13 cellular contexts compared by ENCODE assay signal in genomic region chr22:38456841-38457699, GRCh38. TPM values are rescaled to one million over a fixed set of nuclear protein-coding genes. Genes with fewer than 3 reads are reported as not detected.
DNase-seq lines count a peak whose midpoint lies in the region; ATAC-seq and TF ChIP-seq lines count a peak whose summit lies in the region.
"Had no signal": no experiment of that assay in that cellular context is flagged by ENCODE, and none has a peak within 500 bp of the region (broad histone marks: within the 10 kb centered on the region; RNA-seq: fewer than 3 reads in every experiment).

No MANE protein-coding gene starts in this region.

- peaks cover 0 to 90% (median 32%) of the 10 kb centered on the region in 9 donors for H3K27me3 ChIP-seq in heart left ventricle

- TF ChIP-seq CTCF in heart left ventricle (IDR thresholded peaks at IDR 0.05) (no peak), GM10248 (IDR thresholded peaks at IDR 0.05; ENCODE audit: control extremely low read depth, extremely low read depth, low read depth, missing control alignments) (no peak)

- no peaks in the 10 kb centered on the region for H3K9me3 Mint-ChIP-seq in activated CD4-positive, alpha-beta T cell treated with anti-CD3 and anti-CD28 coated beads, Interleukin-2, amount 10 ng/mL, durations not matched to agents 7 days and 5 days
- no peaks in the 10 kb centered on the region for H3K9me3 Mint-ChIP-seq in T-cell
- H3K9me3 Mint-ChIP-seq in stimulated activated effector memory CD8-positive, alpha-beta T cell treated with anti-CD3 and anti-CD28 coated beads, Interleukin-12 subunit alpha, Interleukin-12 subunit beta, amount 100 ng/mL, for 72 hours = no peaks in the 10 kb centered on the region

- no peaks in the 10 kb centered on the region for H3K9me3 ChIP-seq in heart left ventricle
- H3K9me3 ChIP-seq: gastrocnemius medialis, suprapubic skin had no signal

- no peak for ATAC-seq in T-cell (replicated peaks in 1 of 4)
- peak; percentile 33 to 66 (median 42) for ATAC-seq in heart left ventricle
- no peak for ATAC-seq in stimulated activated effector memory CD8-positive, alpha-beta T cell treated with anti-CD3 and anti-CD28 coated beads, Interleukin-12 subunit alpha, Interleukin-12 subunit beta, amount 100 ng/mL, for 72 hours
- ATAC-seq: gastrocnemius medialis had no signal

- H3K4me3 Mint-ChIP-seq in activated CD4-positive, alpha-beta T cell treated with anti-CD3 and anti-CD28 coated beads, Interleukin-2, amount 10 ng/mL, durations not matched to agents 7 days and 5 days = peak overlapping the region; percentile 53
- peak overlapping the region; percentile 57 to 79 (median 72) for H3K4me3 Mint-ChIP-seq in T-cell
- peak overlapping the region; percentile 60 for H3K4me3 Mint-ChIP-seq in stimulated activated effector memory CD8-positive, alpha-beta T cell treated with anti-CD3 and anti-CD28 coated beads, Interleukin-12 subunit alpha, Interleukin-12 subunit beta, amount 100 ng/mL, for 72 hours

- peak overlapping the region in 9 of 12 donors; percentile 7 to 99 (median 81) for H3K27ac ChIP-seq in heart left ventricle
- H3K27ac ChIP-seq: gastrocnemius medialis, suprapubic skin, VCaP had no signal

- H3K4me3 ChIP-seq in heart left ventricle = no peak overlapping the region
- H3K4me3 ChIP-seq: gastrocnemius medialis, suprapubic skin had no signal

- H3K27ac Mint-ChIP-seq in activated CD4-positive, alpha-beta T cell treated with anti-CD3 and anti-CD28 coated beads, Interleukin-2, amount 10 ng/mL, durations not matched to agents 7 days and 5 days = no peak overlapping the region
- peak overlapping the region in 1 of 2 donors; percentile 12 for H3K27ac Mint-ChIP-seq in T-cell
- no peak overlapping the region for H3K27ac Mint-ChIP-seq in stimulated activated effector memory CD8-positive, alpha-beta T cell treated with anti-CD3 and anti-CD28 coated beads, Interleukin-12 subunit alpha, Interleukin-12 subunit beta, amount 100 ng/mL, for 72 hours

- intact Hi-C loops in heart left ventricle (cut with DNase I) = loop anchor here in 1 of 10 donors (2.0 kb wide), 1 partner anchor 42 kb away; no protein-coding TSS in a partner anchor

- DNase-seq in activated CD4-positive, alpha-beta T cell treated with anti-CD3 and anti-CD28 coated beads, Interleukin-2, amount 10 ng/mL, durations not matched to agents 7 days and 5 days = no peak
- DNase-seq in activated CD4-positive, alpha-beta T cell treated with anti-CD3 and anti-CD28 coated beads, Interleukin-2, amount 50 U/mL, for 4 hours = no peak
- no peak for DNase-seq in T-cell
- peak in 2 of 5 donors; percentile 73 to 78 for DNase-seq in heart left ventricle
- DNase-seq in stimulated activated effector memory CD8-positive, alpha-beta T cell treated with anti-CD3 and anti-CD28 coated beads, Interleukin-12 subunit alpha, Interleukin-12 subunit beta, amount 100 ng/mL, for 72 hours (ENCODE audit: low spot score in 2 of 2) = no peak
- DNase-seq in GM10248 (ENCODE audit: extremely low spot score) = no peak
- no peak for DNase-seq in iPS-NIHi7 (ENCODE audit: extremely low spot score)
- no peak for DNase-seq in pons (ENCODE audit: low spot score)
- DNase-seq: DMS53, gastrocnemius medialis had no signal

- TF ChIP-seq POLR2A in heart left ventricle (IDR thresholded peaks at IDR 0.05) = no peak

- CTCF ChIA-PET in activated CD4-positive, alpha-beta T cell treated with anti-CD3 and anti-CD28 coated beads, Interleukin-2, amount 10 ng/mL, durations not matched to agents 7 days and 5 days (lab: Charles Lee) = no interaction called here
- CTCF ChIA-PET in T-cell (lab: Charles Lee) (no interaction called here), GM10248 (lab: Yijun Ruan, JAX) (no interaction called here)

- POLR2A ChIA-PET in activated CD4-positive, alpha-beta T cell treated with anti-CD3 and anti-CD28 coated beads, Interleukin-2, amount 10 ng/mL, durations not matched to agents 7 days and 5 days (lab: Charles Lee) = no interaction called here
- POLR2A ChIA-PET in T-cell (lab: Charles Lee) = no interaction called here
- POLR2A ChIA-PET in GM10248 (lab: Yijun Ruan, JAX) = no interaction called here

- H3K27me3 Mint-ChIP-seq in activated CD4-positive, alpha-beta T cell treated with anti-CD3 and anti-CD28 coated beads, Interleukin-2, amount 10 ng/mL, durations not matched to agents 7 days and 5 days = peaks cover 71% of the 10 kb centered on the region
- H3K27me3 Mint-ChIP-seq in T-cell = peaks cover 54 to 73% of the 10 kb centered on the region in 2 donors

- H3K4me1 Mint-ChIP-seq in activated CD4-positive, alpha-beta T cell treated with anti-CD3 and anti-CD28 coated beads, Interleukin-2, amount 10 ng/mL, durations not matched to agents 7 days and 5 days = peaks cover 18% of the 10 kb centered on the region
- peaks cover 15 to 22% (median 21%) of the 10 kb centered on the region in 3 donors for H3K4me1 Mint-ChIP-seq in T-cell
- H3K4me1 Mint-ChIP-seq in stimulated activated effector memory CD8-positive, alpha-beta T cell treated with anti-CD3 and anti-CD28 coated beads, Interleukin-12 subunit alpha, Interleukin-12 subunit beta, amount 100 ng/mL, for 72 hours = peaks cover 35% of the 10 kb centered on the region

- H3K36me3 Mint-ChIP-seq in activated CD4-positive, alpha-beta T cell treated with anti-CD3 and anti-CD28 coated beads, Interleukin-2, amount 10 ng/mL, durations not matched to agents 7 days and 5 days (ENCODE audit: low read depth) = no peaks in the 10 kb centered on the region
- peaks cover 5% of the 10 kb centered on the region for H3K36me3 Mint-ChIP-seq in T-cell
- no peaks in the 10 kb centered on the region for H3K36me3 Mint-ChIP-seq in stimulated activated effector memory CD8-positive, alpha-beta T cell treated with anti-CD3 and anti-CD28 coated beads, Interleukin-12 subunit alpha, Interleukin-12 subunit beta, amount 100 ng/mL, for 72 hours

- WGBS in heart left ventricle, 4 donors = 59 to 73% (median 64%) methylated on average over 14 of the region's 14 CpGs

- H3K36me3 ChIP-seq in heart left ventricle = no peaks in the 10 kb centered on the region
- H3K36me3 ChIP-seq: gastrocnemius medialis, suprapubic skin had no signal

- peaks cover 0 to 69% (median 11%) of the 10 kb centered on the region in 12 donors for H3K4me1 ChIP-seq in heart left ventricle

RNA-seq across cellular contexts. Expression of gene KCNJ4, which starts 2.1 kb away (rescaled TPM):
- total RNA-seq in activated CD4-positive, alpha-beta T cell treated with anti-CD3 and anti-CD28 coated beads, Interleukin-2, amount 10 ng/mL, durations not matched to agents 7 days and 5 days = not detected
- total RNA-seq in T-cell = not detected
- 10 to 100 TPM; 14.5 to 85.5 (median 39.7) TPM for total RNA-seq in heart left ventricle
- polyA plus RNA-seq in heart left ventricle = 10 to 100 TPM; 20.3 to 57.9 TPM
- total RNA-seq: gastrocnemius medialis had no signal
- polyA plus RNA-seq: keratinocyte had no signal

RNA-seq across cellular contexts. Expression of gene KDELR3, which starts 10.8 kb away (rescaled TPM):
- total RNA-seq in activated CD4-positive, alpha-beta T cell treated with anti-CD3 and anti-CD28 coated beads, Interleukin-2, amount 10 ng/mL, durations not matched to agents 7 days and 5 days = under 1 TPM; 0.17 to 0.23 TPM
- total RNA-seq in T-cell = under 1 TPM in 3 of 5 donors, not detected in 2; 0.20 to 0.29 (median 0.25) TPM
- total RNA-seq in heart left ventricle = 10 to 100 TPM in 4 of 9 donors, 1 to 10 TPM in 5; 4.4 to 15.5 (median 8.5) TPM
- 10 to 100 TPM in 1 of 2 donors, 1 to 10 TPM in 1; 7.8 to 10.5 TPM for polyA plus RNA-seq in heart left ventricle

RNA-seq across cellular contexts. Expression of gene DDX17, which starts 49.0 kb away (rescaled TPM):
- total RNA-seq in activated CD4-positive, alpha-beta T cell treated with anti-CD3 and anti-CD28 coated beads, Interleukin-2, amount 10 ng/mL, durations not matched to agents 7 days and 5 days = 100 to 1,000 TPM; 468 to 521 TPM
- total RNA-seq in T-cell = 100 to 1,000 TPM; 589 to 907 (median 850) TPM
- 100 to 1,000 TPM; 149 to 202 (median 170) TPM for total RNA-seq in heart left ventricle
- 100 to 1,000 TPM; 133 to 153 TPM for polyA plus RNA-seq in heart left ventricle

Comparison
In these comparisons a context has a peak if more than half of its experiments do, and no peak if none do; other contexts are left out.
1. ATAC-seq: peak in heart left ventricle (4 of 4); none in T-cell (0 of 4) and stimulated activated effector memory CD8-positive, alpha-beta T cell treated with anti-CD3 and anti-CD28 coated beads, Interleukin-12 subunit alpha, Interleukin-12 subunit beta, amount 100 ng/mL, for 72 hours (single experiment).
2. RNA of gene KCNJ4, which starts 2.1 kb away (total RNA-seq): 14.5 to 85.5 TPM in heart left ventricle; not detected in activated CD4-positive, alpha-beta T cell treated with anti-CD3 and anti-CD28 coated beads, Interleukin-2, amount 10 ng/mL, durations not matched to agents 7 days and 5 days and not detected in T-cell; every median in the first group is over 10 times any median in the second.
3. RNA of gene KDELR3, which starts 10.8 kb away (total RNA-seq): 4.4 to 15.5 TPM in heart left ventricle; 0.17 to 0.23 TPM in activated CD4-positive, alpha-beta T cell treated with anti-CD3 and anti-CD28 coated beads, Interleukin-2, amount 10 ng/mL, durations not matched to agents 7 days and 5 days and 0.20 to 0.29 TPM in T-cell; every median in the first group is over 4 times any median in the second.
4. Peak in every context shown above with its lines, with median percentiles within 50 percentile points of each other: H3K4me3 Mint-ChIP-seq.